24 cellular contexts compared by ENCODE assay signal in genomic region chr7:47544416-47544815, GRCh38.
"Had no signal": no experiment of that assay in that cellular context is flagged by ENCODE, and none has a peak within 500 bp of the region (broad histone marks: within the 10 kb centered on the region; RNA-seq: fewer than 3 reads in every experiment).

No MANE protein-coding gene starts in this region.

- H3K4me3 ChIP-seq: breast epithelium, colonic mucosa, esophagus squamous epithelium, gastroesophageal sphincter, heart left ventricle, transverse colon, vagina had no signal

- H2AFZ ChIP-seq: parathyroid adenoma had no signal

- H3K4me1 Mint-ChIP-seq: activated naive CD8-positive, alpha-beta T cell treated with anti-CD3 and anti-CD28 coated beads for 36 hours; activated T-helper 17 cell treated with anti-CD3 and anti-CD28 coated beads, Interleukin-2, amount 50 U/mL, for 72 hours; central memory CD8-positive, alpha-beta T cell; stimulated activated naive CD8-positive, alpha-beta T cell treated with anti-CD3 and anti-CD28 coated beads, Interleukin-15, amount 100 ng/mL, for 72 hours had no signal

- H3K4me1 ChIP-seq: breast epithelium, colonic mucosa, gastroesophageal sphincter, parathyroid adenoma had no signal

- H3K27ac Mint-ChIP-seq: activated naive CD8-positive, alpha-beta T cell treated with anti-CD3 and anti-CD28 coated beads for 36 hours; activated T-cell treated with anti-CD3 and anti-CD28 coated beads, Interleukin-2, amount 50 U/mL, for 24 hours; activated T-helper 17 cell treated with anti-CD3 and anti-CD28 coated beads, Interleukin-2, amount 50 U/mL, for 72 hours; endodermal cell; stimulated activated naive CD8-positive, alpha-beta T cell treated with anti-CD3 and anti-CD28 coated beads, Interleukin-15, amount 100 ng/mL, for 72 hours; WTC11 had no signal

- H3K9ac ChIP-seq: parathyroid adenoma had no signal

- H3K9me3 Mint-ChIP-seq: activated naive CD8-positive, alpha-beta T cell treated with anti-CD3 and anti-CD28 coated beads for 36 hours; activated T-cell treated with anti-CD3 and anti-CD28 coated beads, Interleukin-2, amount 50 U/mL, for 24 hours; central memory CD8-positive, alpha-beta T cell; endodermal cell; stimulated activated naive CD8-positive, alpha-beta T cell treated with anti-CD3 and anti-CD28 coated beads, Interleukin-15, amount 100 ng/mL, for 72 hours; WTC11 had no signal

- DNase-seq: activated CD8-positive, alpha-beta memory T cell treated with anti-CD3 and anti-CD28 coated beads for 24 hours; activated CD8-positive, alpha-beta memory T cell treated with anti-CD3 and anti-CD28 coated beads, Interleukin-2, amount 50 U/mL, for 4 hours; activated naive CD8-positive, alpha-beta T cell treated with anti-CD3 and anti-CD28 coated beads for 36 hours; activated T-cell treated with anti-CD3 and anti-CD28 coated beads, Interleukin-2, amount 50 U/mL, for 24 hours; amniotic stem cell; colonic mucosa; endodermal cell; esophagus squamous epithelium; heart left ventricle; islet precursor cell; left colon; mesenchymal stem cell; nucleus accumbens; right cardiac atrium; stimulated activated CD4-positive, alpha-beta T cell treated with anti-CD3 and anti-CD28 coated beads, Interleukin-1b, Interleukin-23, amount 100 ng/mL, for 48 hours; stimulated activated naive CD8-positive, alpha-beta T cell treated with anti-CD3 and anti-CD28 coated beads, Interleukin-15, amount 100 ng/mL, for 72 hours; transverse colon had no signal

- H3K36me3 Mint-ChIP-seq: activated naive CD8-positive, alpha-beta T cell treated with anti-CD3 and anti-CD28 coated beads for 36 hours; WTC11 had no signal

- H3K9me3 ChIP-seq: breast epithelium, colonic mucosa, esophagus squamous epithelium, gastroesophageal sphincter, heart left ventricle, transverse colon, vagina had no signal

- H3K36me3 ChIP-seq: breast epithelium, colonic mucosa, esophagus squamous epithelium, gastroesophageal sphincter, transverse colon, vagina had no signal

- H3K4me3 Mint-ChIP-seq: activated naive CD8-positive, alpha-beta T cell treated with anti-CD3 and anti-CD28 coated beads for 36 hours; activated T-cell treated with anti-CD3 and anti-CD28 coated beads, Interleukin-2, amount 50 U/mL, for 24 hours; activated T-helper 17 cell treated with anti-CD3 and anti-CD28 coated beads, Interleukin-2, amount 50 U/mL, for 72 hours; central memory CD8-positive, alpha-beta T cell; endodermal cell; stimulated activated naive CD8-positive, alpha-beta T cell treated with anti-CD3 and anti-CD28 coated beads, Interleukin-15, amount 100 ng/mL, for 72 hours; WTC11 had no signal

- ATAC-seq: activated T-helper 17 cell treated with anti-CD3 and anti-CD28 coated beads, Interleukin-2, amount 50 U/mL, for 72 hours; gastroesophageal sphincter; heart left ventricle; left colon; right cardiac atrium; stimulated activated naive CD8-positive, alpha-beta T cell treated with anti-CD3 and anti-CD28 coated beads, Interleukin-15, amount 100 ng/mL, for 72 hours; WTC11 had no signal

- H3K27me3 Mint-ChIP-seq: activated T-cell treated with anti-CD3 and anti-CD28 coated beads, Interleukin-2, amount 50 U/mL, for 24 hours; activated T-helper 17 cell treated with anti-CD3 and anti-CD28 coated beads, Interleukin-2, amount 50 U/mL, for 72 hours; central memory CD8-positive, alpha-beta T cell had no signal

- H3K27me3 ChIP-seq: breast epithelium, colonic mucosa, gastroesophageal sphincter, heart left ventricle, transverse colon, vagina had no signal

- H3K27ac ChIP-seq: breast epithelium, colonic mucosa, esophagus squamous epithelium, gastroesophageal sphincter, parathyroid adenoma, transverse colon, vagina had no signal
